ENCODE assay signal across 2 cellular contexts in genomic region chr3:138944136-138944658, GRCh38.
TF ChIP-seq lines count a peak whose summit lies in the region.

No MANE protein-coding gene starts in this region.

TF ChIP-seq in H1, 55 proteins besides CTCF, POLR2A, EP300 and RAD21:
- TF ChIP-seq CHD1 (IDR thresholded peaks at IDR 0.05; ENCODE audit: low read depth, low read length) (no peak), MAFK (IDR thresholded peaks at IDR 0.05; ENCODE audit: low read depth, low read length) (no peak), TBP (IDR thresholded peaks at IDR 0.05; ENCODE audit: low read depth, low read length) (no peak), RBBP5 (IDR thresholded peaks at IDR 0.05; ENCODE audit: borderline replicate concordance, low read depth, low read length) (no peak), TAF7 (optimal IDR thresholded peaks at IDR 0.05; ENCODE audit: borderline replicate concordance, low read depth, low read length) (no peak), BCL11A (IDR thresholded peaks at IDR 0.05; ENCODE audit: low read depth in 2 of 2, low read length in 2 of 2) (no peak), GABPA (IDR thresholded peaks at IDR 0.05; ENCODE audit: borderline replicate concordance, insufficient read depth, low read length) (no peak), MAX (IDR thresholded peaks at IDR 0.05) (peak; percentile 59; the same call in 1 of the 2 replicates), RNF2 (IDR thresholded peaks at IDR 0.05; ENCODE audit: borderline replicate concordance, low read depth, low read length, missing control alignments, poor library complexity, severe bottlenecking) (peak; percentile 97), SIX5 (IDR thresholded peaks at IDR 0.05; ENCODE audit: low read depth, low read length) (no peak), NRF1 (IDR thresholded peaks at IDR 0.05; ENCODE audit: low read depth, low read length) (no peak), CBX5 (IDR thresholded peaks at IDR 0.05; ENCODE audit: low read depth, low read length) (no peak), PHF8 (conservative IDR thresholded peaks at IDR 0.05; ENCODE audit: low read depth, low read length) (no peak), JUND (IDR thresholded peaks at IDR 0.05; ENCODE audit: low read length) (no peak), JUN (IDR thresholded peaks at IDR 0.05; ENCODE audit: low read depth, low read length) (no peak), CEBPB (IDR thresholded peaks at IDR 0.05; ENCODE audit: low read depth, low read length) (no peak), BRCA1 (IDR thresholded peaks at IDR 0.05; ENCODE audit: low read depth, low read length) (no peak), CBX8 (IDR thresholded peaks at IDR 0.05; ENCODE audit: borderline replicate concordance, low read depth, low read length) (peak; percentile 5; the same call in 1 of the 2 replicates), POU5F1 (IDR thresholded peaks at IDR 0.05; ENCODE audit: low read depth, low read length) (no peak), EZH2 (IDR thresholded peaks at IDR 0.05; ENCODE audit: low read depth, low read length, severe bottlenecking) (peak; percentile 6), TEAD4 (IDR thresholded peaks at IDR 0.05; ENCODE audit: low read depth, low read length) (no peak), POLR2AphosphoS5 (IDR thresholded peaks at IDR 0.05; ENCODE audit: low read depth, low read length) (no peak), SUZ12 (IDR thresholded peaks at IDR 0.05; ENCODE audit: low read length) (peak; percentile 54), HDAC2 (IDR thresholded peaks at IDR 0.05; ENCODE audit: borderline replicate concordance in 1 of 2, low read depth in 2 of 2, low read length in 2 of 2) (no peak), RXRA (IDR thresholded peaks at IDR 0.05; ENCODE audit: insufficient read depth, low read depth, low read length) (no peak), ZNF274 (IDR thresholded peaks at IDR 0.05; ENCODE audit: borderline replicate concordance, extremely low read depth, low read length) (no peak), SP1 (IDR thresholded peaks at IDR 0.05; ENCODE audit: low read depth, low read length) (0 out of 2 replicates have a peak, but pooled peaks have one; percentile 46), CHD2 (IDR thresholded peaks at IDR 0.05; ENCODE audit: low read length) (no peak), TAF1 (IDR thresholded peaks at IDR 0.05; ENCODE audit: low read depth, low read length) (no peak), TCF12 (IDR thresholded peaks at IDR 0.05; ENCODE audit: low read depth, low read length) (no peak), CTBP2 (IDR thresholded peaks at IDR 0.05; ENCODE audit: borderline replicate concordance, insufficient read depth, insufficient read length, low read length) (no peak)
- TF ChIP-seq, protein P1, sequence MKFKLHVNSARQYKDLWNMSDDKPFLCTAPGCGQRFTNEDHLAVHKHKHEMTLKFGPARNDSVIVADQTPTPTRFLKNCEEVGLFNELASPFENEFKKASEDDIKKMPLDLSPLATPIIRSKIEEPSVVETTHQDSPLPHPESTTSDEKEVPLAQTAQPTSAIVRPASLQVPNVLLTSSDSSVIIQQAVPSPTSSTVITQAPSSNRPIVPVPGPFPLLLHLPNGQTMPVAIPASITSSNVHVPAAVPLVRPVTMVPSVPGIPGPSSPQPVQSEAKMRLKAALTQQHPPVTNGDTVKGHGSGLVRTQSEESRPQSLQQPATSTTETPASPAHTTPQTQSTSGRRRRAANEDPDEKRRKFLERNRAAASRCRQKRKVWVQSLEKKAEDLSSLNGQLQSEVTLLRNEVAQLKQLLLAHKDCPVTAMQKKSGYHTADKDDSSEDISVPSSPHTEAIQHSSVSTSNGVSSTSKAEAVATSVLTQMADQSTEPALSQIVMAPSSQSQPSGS (IDR thresholded peaks at IDR 0.05; ENCODE audit: low read length): no peak
- TF ChIP-seq, protein P2, sequence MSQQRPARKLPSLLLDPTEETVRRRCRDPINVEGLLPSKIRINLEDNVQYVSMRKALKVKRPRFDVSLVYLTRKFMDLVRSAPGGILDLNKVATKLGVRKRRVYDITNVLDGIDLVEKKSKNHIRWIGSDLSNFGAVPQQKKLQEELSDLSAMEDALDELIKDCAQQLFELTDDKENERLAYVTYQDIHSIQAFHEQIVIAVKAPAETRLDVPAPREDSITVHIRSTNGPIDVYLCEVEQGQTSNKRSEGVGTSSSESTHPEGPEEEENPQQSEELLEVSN (IDR thresholded peaks at IDR 0.05): peak; percentile 61
TF ChIP-seq in H1: peak in this region for 7.

TF ChIP-seq in neural cell, 6 proteins besides CTCF, POLR2A, EP300 and RAD21:
- peak; percentile 82 for TF ChIP-seq EZH2 (IDR thresholded peaks at IDR 0.05; ENCODE audit: borderline replicate concordance, insufficient read depth, low read length, poor library complexity, severe bottlenecking)
- no peak for TF ChIP-seq TAF1 (IDR thresholded peaks at IDR 0.05; ENCODE audit: low read depth)
